In the genomic region with DNA sequence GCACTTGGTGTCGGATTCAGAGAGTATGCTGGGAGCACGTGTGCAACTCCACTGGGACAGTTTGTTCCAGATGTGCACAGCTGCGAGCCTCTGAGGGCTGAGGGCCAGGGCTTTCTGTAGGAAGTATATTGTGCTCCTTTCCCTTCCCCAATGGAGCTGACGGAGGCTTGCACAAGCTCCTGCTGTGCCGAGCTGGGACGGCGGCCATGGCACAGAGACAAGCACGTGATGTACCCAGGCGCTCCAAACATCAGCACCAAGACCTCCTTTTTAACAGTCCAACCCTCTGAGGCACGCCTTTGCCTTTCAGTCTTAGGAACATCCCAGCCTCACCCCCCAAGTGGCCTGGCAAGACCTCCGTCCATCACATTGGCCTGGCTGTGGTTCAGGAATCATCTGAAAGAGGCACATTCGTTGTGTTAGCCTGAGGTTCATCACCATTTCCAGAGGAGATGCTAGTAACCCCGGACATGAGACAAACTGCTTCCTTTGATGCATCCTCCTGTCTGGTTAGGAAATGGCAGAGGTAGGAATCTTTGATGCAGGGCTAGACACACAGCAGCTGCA, we compare ENCODE assay signal across 13 cellular contexts.
A peak's percentile ranks its signal among the peaks of the same experiment; 100 is the strongest.
DNase-seq lines count a peak whose midpoint lies in the region; ATAC-seq and TF ChIP-seq lines count a peak whose summit lies in the region.
"Had no signal": no experiment of that assay in that cellular context is flagged by ENCODE, and none has a peak within 500 bp of the region (broad histone marks: within the 10 kb centered on the region; RNA-seq: fewer than 3 reads in every experiment).

No MANE protein-coding gene starts in this region.

- TF ChIP-seq CTCF in suprapubic skin (IDR thresholded peaks at IDR 0.05), result no peak

- TF ChIP-seq EP300 in suprapubic skin (IDR thresholded peaks at IDR 0.05), result no peak

- H3K9me3 ChIP-seq in suprapubic skin, result no peaks in the 10 kb centered on the region
- H3K9me3 ChIP-seq: right lobe of liver had no signal

- TF ChIP-seq POLR2A in suprapubic skin (IDR thresholded peaks at IDR 0.05), result no peak

- H3K4me3 ChIP-seq in suprapubic skin, result no peak overlapping the region
- H3K4me3 ChIP-seq: right lobe of liver had no signal

- no peak for ATAC-seq in HG02884 (IDR thresholded peaks at IDR 0.05; ENCODE audit: unreplicated experiment)
- ATAC-seq: foreskin keratinocyte, Panc1 had no signal

- 66% methylated on average over 12 of the region's 13 CpGs for WGBS in suprapubic skin

- peaks cover 11% of the 10 kb centered on the region for H3K4me1 ChIP-seq in suprapubic skin
- H3K4me1 ChIP-seq: foreskin keratinocyte, right lobe of liver had no signal

- H3K36me3 ChIP-seq in suprapubic skin, result no peaks in the 10 kb centered on the region
- H3K36me3 ChIP-seq: right lobe of liver had no signal

- DNase-seq in amygdala (lab: John Stamatoyannopoulos, UW) (peak; percentile 23 to 97 (median 90)), globus pallidus (ENCODE audit: low spot score) (peak; percentile 98), middle frontal gyrus (ENCODE audit: extremely low spot score, low spot score) (peak; percentile 78), suprapubic skin (ENCODE audit: low spot score in 2 of 2) (peak; percentile 92 to 95), SW480 (ENCODE audit: low spot score) (no peak), HK-2 (ENCODE audit: unreplicated experiment) (no peak), NCI-H446 (lab: John Stamatoyannopoulos, UW) (no peak)
- DNase-seq: activated CD4-positive, alpha-beta memory T cell treated with anti-CD3 and anti-CD28 coated beads for 36 hours; activated gamma-delta T cell; foreskin keratinocyte had no signal

- no peaks in the 10 kb centered on the region for H3K27me3 ChIP-seq in suprapubic skin

- peak overlapping the region; percentile 29 for H3K27ac ChIP-seq in suprapubic skin
- H3K27ac ChIP-seq: foreskin keratinocyte, right lobe of liver had no signal

Comparison
In these comparisons a context has a peak if more than half of its experiments do, and no peak if none do; other contexts are left out.
1. DNase-seq: peak in amygdala (56 of 56), globus pallidus (single experiment), middle frontal gyrus (single experiment) and suprapubic skin (2 of 2); none in SW480 (single experiment), HK-2 (single experiment) and NCI-H446 (0 of 2).